ENCODE assay signal across 1 cellular context in the genomic region with DNA sequence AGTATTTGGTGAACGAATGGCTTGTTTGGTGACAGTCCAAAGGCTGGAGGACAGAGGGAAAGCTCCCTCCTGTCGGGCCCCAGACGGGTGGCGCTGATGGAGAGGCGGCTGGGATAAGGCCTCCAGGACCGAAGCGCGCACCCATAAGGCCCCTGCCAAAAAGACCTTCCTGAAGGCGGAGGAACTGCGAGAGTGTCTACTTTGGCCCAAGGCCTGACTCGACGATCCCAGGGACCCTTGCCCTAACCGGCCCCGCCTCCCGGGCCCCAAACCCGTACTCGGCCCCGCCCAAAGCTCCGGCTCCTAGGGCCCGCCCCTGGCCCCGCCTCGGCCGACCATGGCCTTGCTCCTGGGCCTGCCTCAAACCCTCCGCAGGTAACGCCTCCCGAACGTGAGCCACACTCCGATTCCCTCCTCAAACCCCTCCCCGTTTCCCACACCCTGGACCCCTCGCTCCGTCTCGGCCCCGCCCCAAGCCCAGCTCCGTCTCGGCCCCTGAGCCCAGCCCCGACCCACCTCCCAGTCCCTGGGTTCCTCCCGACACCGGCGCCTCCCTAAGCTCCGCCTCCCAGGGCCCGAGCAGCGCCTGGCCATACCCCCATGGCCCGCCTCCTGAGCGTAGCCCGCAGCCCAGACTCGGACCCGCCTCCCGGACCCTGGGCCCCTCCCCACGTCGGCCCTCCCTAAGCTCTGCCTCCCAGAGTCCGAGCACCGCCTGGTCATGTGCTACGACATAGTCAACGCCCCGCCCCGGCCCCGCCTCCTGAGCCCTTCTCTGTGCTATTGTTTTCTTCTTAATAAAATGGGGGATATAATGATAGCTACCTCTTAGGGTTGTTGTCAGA.
TF ChIP-seq lines count a peak whose summit lies in the region.

No MANE protein-coding gene starts in this region.

TF ChIP-seq in SK-N-SH treated with all-trans-retinoic acid at 6 μM for 48 hours, 23 proteins besides CTCF, POLR2A, EP300 and RAD21 (continued from another document):
- TF ChIP-seq, protein P1, sequence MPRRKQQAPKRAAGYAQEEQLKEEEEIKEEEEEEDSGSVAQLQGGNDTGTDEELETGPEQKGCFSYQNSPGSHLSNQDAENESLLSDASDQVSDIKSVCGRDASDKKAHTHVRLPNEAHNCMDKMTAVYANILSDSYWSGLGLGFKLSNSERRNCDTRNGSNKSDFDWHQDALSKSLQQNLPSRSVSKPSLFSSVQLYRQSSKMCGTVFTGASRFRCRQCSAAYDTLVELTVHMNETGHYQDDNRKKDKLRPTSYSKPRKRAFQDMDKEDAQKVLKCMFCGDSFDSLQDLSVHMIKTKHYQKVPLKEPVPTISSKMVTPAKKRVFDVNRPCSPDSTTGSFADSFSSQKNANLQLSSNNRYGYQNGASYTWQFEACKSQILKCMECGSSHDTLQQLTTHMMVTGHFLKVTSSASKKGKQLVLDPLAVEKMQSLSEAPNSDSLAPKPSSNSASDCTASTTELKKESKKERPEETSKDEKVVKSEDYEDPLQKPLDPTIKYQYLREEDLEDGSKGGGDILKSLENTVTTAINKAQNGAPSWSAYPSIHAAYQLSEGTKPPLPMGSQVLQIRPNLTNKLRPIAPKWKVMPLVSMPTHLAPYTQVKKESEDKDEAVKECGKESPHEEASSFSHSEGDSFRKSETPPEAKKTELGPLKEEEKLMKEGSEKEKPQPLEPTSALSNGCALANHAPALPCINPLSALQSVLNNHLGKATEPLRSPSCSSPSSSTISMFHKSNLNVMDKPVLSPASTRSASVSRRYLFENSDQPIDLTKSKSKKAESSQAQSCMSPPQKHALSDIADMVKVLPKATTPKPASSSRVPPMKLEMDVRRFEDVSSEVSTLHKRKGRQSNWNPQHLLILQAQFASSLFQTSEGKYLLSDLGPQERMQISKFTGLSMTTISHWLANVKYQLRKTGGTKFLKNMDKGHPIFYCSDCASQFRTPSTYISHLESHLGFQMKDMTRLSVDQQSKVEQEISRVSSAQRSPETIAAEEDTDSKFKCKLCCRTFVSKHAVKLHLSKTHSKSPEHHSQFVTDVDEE (CRISPR knock-in tag; IDR thresholded peaks at IDR 0.05), result no peak
